ENCODE assay signal across 15 cellular contexts in genomic region chr21:36465481-36465880, GRCh38. TPM values are rescaled to one million over a fixed set of nuclear protein-coding genes. Genes with fewer than 3 reads are reported as not detected.
A peak's percentile ranks its signal among the peaks of the same experiment; 100 is the strongest.
DNase-seq lines count a peak whose midpoint lies in the region; ATAC-seq and TF ChIP-seq lines count a peak whose summit lies in the region.
"Had no signal": no experiment of that assay in that cellular context is flagged by ENCODE, and none has a peak within 500 bp of the region (broad histone marks: within the 10 kb centered on the region; RNA-seq: fewer than 3 reads in every experiment).

No MANE protein-coding gene starts in this region.

- DNase-seq in PC-3 (peak; percentile 66), endothelial cell (ENCODE audit: low spot score) (no peak), left kidney (ENCODE audit: low read depth, low spot score) (peak; percentile 37), GM10266 (ENCODE audit: extremely low spot score) (no peak), DMS53 treated with DMSO at 0.1 percent for 48 hours (lab: John Stamatoyannopoulos, UW; ENCODE audit: unreplicated experiment) (no peak)
- no peak for DNase-seq in activated CD4-positive, CD25-positive, alpha-beta regulatory T cell (lab: John Stamatoyannopoulos, UW)
- DNase-seq: Caco-2; CD8-positive, alpha-beta T cell; GF-D8 had no signal

- H3F3A ChIP-seq in PC-3 (ENCODE audit: low read length, unreplicated experiment), result no peaks in the 10 kb centered on the region

- peak overlapping the region; percentile 97 for H3K27ac ChIP-seq in PC-3 (ENCODE audit: low read length)

- no peaks in the 10 kb centered on the region for H4K20me1 ChIP-seq in PC-3 (ENCODE audit: low read length)

- CTCF ChIA-PET in PC-3 (lab: Charles Lee), result no interaction called here

- peak overlapping the region; percentile 29; the same call in 1 of the 2 replicates for H3K4me3 ChIP-seq in PC-3 (ENCODE audit: low read length)

- H3K9ac ChIP-seq in PC-3 (ENCODE audit: low read length), result peak overlapping the region; percentile 83

- peak; percentile 65 for ATAC-seq in PC-3
- ATAC-seq in HG02798 (IDR thresholded peaks at IDR 0.05; ENCODE audit: poor library complexity, unreplicated experiment), result no peak
- ATAC-seq: CD8-positive, alpha-beta T cell; HCT116 had no signal

- BruUV-seq in PC-3 (replicated peaks; lab: Mats Ljungman, UMichigan), result no TSS peak

- peaks cover 13% of the 10 kb centered on the region for H3K27me3 Mint-ChIP-seq in endothelial cell (ENCODE audit: unreplicated experiment)

- intact Hi-C loops in PC-3 (cut with micrococcal nuclease), result no loop called here

- H3K9me3 ChIP-seq in PC-3 (ENCODE audit: low read length), result no peaks in the 10 kb centered on the region
- H3K9me3 ChIP-seq: Caco-2 had no signal

- TF ChIP-seq CTCF in PC-3 (conservative IDR thresholded peaks at IDR 0.05; ENCODE audit: low read depth, low read length), result no peak
- no peak for TF ChIP-seq CTCF in endothelial cell (IDR thresholded peaks at IDR 0.05; ENCODE audit: unreplicated experiment)
- TF ChIP-seq CTCF in GM10266 (IDR thresholded peaks at IDR 0.05; ENCODE audit: control insufficient read depth, insufficient read depth, low read depth, missing control alignments), result no peak

- peaks cover 54% of the 10 kb centered on the region for H3K4me1 ChIP-seq in PC-3 (ENCODE audit: insufficient read depth, low read length)
- H3K4me1 ChIP-seq: Caco-2 had no signal

- H3K27me3 ChIP-seq in PC-3 (ENCODE audit: low read length), result no peaks in the 10 kb centered on the region

- H3K79me2 ChIP-seq in PC-3 (ENCODE audit: low read length), result peaks cover 34% of the 10 kb centered on the region

- H2AFZ ChIP-seq in PC-3 (ENCODE audit: low read length), result peak overlapping the region; percentile 12

- no peaks in the 10 kb centered on the region for H3K36me3 ChIP-seq in PC-3 (ENCODE audit: low read depth, low read length)

- peaks cover 7% of the 10 kb centered on the region for H3K36me3 Mint-ChIP-seq in endothelial cell (ENCODE audit: low read depth, unreplicated experiment)
- H3K36me3 Mint-ChIP-seq: CD14-positive monocyte; CD8-positive, alpha-beta T cell had no signal

- H3K9me2 ChIP-seq in PC-3 (replicated peaks; ENCODE audit: low read length), result no peaks in the 10 kb centered on the region

- H3K27ac Mint-ChIP-seq in endothelial cell (ENCODE audit: unreplicated experiment), result no peak overlapping the region
- H3K27ac Mint-ChIP-seq: CD14-positive monocyte; CD8-positive, alpha-beta T cell had no signal

- peak overlapping the region; percentile 31 for H3K4me3 Mint-ChIP-seq in endothelial cell (ENCODE audit: unreplicated experiment)
- H3K4me3 Mint-ChIP-seq: CD14-positive monocyte; CD8-positive, alpha-beta T cell had no signal

- H3K4me1 Mint-ChIP-seq in endothelial cell (ENCODE audit: unreplicated experiment), result peaks cover 32% of the 10 kb centered on the region
- H3K4me1 Mint-ChIP-seq: CD14-positive monocyte had no signal

- no peaks in the 10 kb centered on the region for H3K9me3 Mint-ChIP-seq in endothelial cell (ENCODE audit: unreplicated experiment)
- H3K9me3 Mint-ChIP-seq: CD14-positive monocyte; CD8-positive, alpha-beta T cell had no signal

- H3K4me2 ChIP-seq in PC-3 (ENCODE audit: low read length), result peak overlapping the region; percentile 55

- POLR2A ChIA-PET in PC-3 (lab: Charles Lee; ENCODE audit: unreplicated experiment), result interaction anchor here (0.6 to 1.2 kb wide), 3 partner anchors 36 to 383 kb away, joined by 3 to 9 read pairs (median 6); no protein-coding TSS in a partner anchor

RNA-seq across cellular contexts. Expression of gene CLDN14, which starts 14.4 kb away (rescaled TPM):
- total RNA-seq in PC-3 (2014; rRNA removed) (8.9 and 10.9 TPM in 2 replicates), endothelial cell (ENCODE audit: unreplicated experiment) (not detected)
- total RNA-seq: A673; Caco-2; CD8-positive, alpha-beta T cell; HT-29; IMR-90 had no signal

Comparison
In these comparisons a context has a peak if more than half of its experiments do, and no peak if none do; other contexts are left out.
1. DNase-seq: peak in PC-3 (single experiment) and left kidney (single experiment); none in endothelial cell (single experiment), GM10266 (single experiment), activated CD4-positive, CD25-positive, alpha-beta regulatory T cell (0 of 4) and DMS53 treated with DMSO at 0.1 percent for 48 hours (single experiment).